ENCODE assay signal across 1 cellular context in the genomic region with DNA sequence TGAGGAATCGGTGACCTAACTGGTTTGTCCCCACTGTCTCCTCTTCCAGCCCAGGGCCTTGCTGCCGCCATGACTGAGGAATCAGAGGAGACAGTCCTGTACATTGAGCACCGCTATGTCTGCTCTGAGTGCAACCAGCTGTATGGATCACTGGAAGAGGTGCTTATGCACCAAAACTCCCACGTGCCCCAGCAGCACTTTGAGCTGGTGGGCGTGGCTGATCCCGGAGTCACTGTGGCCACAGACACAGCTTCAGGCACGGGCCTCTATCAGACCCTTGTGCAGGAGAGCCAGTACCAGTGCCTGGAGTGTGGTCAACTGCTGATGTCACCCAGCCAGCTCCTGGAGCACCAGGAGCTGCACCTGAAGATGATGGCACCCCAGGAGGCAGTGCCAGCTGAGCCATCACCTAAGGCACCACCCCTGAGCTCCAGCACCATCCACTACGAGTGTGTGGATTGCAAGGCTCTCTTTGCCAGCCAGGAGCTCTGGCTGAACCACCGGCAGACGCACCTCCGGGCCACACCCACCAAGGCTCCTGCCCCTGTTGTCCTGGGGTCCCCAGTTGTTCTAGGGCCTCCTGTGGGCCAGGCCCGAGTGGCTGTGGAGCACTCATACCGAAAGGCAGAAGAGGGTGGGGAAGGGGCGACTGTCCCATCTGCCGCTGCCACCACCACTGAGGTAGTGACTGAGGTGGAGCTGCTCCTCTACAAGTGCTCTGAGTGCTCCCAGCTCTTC.
A peak's percentile ranks its signal among the peaks of the same experiment; 100 is the strongest.
TF ChIP-seq lines count a peak whose summit lies in the region.

No MANE protein-coding gene starts in this region.

TF ChIP-seq in HepG2, 621 proteins besides CTCF, POLR2A, EP300 and RAD21:
- TF ChIP-seq ZNF614 (CRISPR knock-in tag; IDR thresholded peaks at IDR 0.05; ENCODE audit: borderline replicate concordance) (no peak), TGIF2 (CRISPR knock-in tag; IDR thresholded peaks at IDR 0.05) (no peak), MYC (CRISPR knock-in tag; IDR thresholded peaks at IDR 0.05; ENCODE audit: borderline replicate concordance) (0 out of 2 replicates have a peak, but pooled peaks have one; percentile 30), SALL1 (CRISPR knock-in tag; IDR thresholded peaks at IDR 0.05) (peak; percentile 18; the same call in 1 of the 2 replicates), HNF4A (CRISPR knock-in tag; IDR thresholded peaks at IDR 0.05) (peak; percentile 28)
- TF ChIP-seq, protein P1, sequence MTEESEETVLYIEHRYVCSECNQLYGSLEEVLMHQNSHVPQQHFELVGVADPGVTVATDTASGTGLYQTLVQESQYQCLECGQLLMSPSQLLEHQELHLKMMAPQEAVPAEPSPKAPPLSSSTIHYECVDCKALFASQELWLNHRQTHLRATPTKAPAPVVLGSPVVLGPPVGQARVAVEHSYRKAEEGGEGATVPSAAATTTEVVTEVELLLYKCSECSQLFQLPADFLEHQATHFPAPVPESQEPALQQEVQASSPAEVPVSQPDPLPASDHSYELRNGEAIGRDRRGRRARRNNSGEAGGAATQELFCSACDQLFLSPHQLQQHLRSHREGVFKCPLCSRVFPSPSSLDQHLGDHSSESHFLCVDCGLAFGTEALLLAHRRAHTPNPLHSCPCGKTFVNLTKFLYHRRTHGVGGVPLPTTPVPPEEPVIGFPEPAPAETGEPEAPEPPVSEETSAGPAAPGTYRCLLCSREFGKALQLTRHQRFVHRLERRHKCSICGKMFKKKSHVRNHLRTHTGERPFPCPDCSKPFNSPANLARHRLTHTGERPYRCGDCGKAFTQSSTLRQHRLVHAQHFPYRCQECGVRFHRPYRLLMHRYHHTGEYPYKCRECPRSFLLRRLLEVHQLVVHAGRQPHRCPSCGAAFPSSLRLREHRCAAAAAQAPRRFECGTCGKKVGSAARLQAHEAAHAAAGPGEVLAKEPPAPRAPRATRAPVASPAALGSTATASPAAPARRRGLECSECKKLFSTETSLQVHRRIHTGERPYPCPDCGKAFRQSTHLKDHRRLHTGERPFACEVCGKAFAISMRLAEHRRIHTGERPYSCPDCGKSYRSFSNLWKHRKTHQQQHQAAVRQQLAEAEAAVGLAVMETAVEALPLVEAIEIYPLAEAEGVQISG (CRISPR knock-in tag; IDR thresholded peaks at IDR 0.05), result peak; percentile 33; the same call in 1 of the 2 replicates
- TF ChIP-seq, protein P2, sequence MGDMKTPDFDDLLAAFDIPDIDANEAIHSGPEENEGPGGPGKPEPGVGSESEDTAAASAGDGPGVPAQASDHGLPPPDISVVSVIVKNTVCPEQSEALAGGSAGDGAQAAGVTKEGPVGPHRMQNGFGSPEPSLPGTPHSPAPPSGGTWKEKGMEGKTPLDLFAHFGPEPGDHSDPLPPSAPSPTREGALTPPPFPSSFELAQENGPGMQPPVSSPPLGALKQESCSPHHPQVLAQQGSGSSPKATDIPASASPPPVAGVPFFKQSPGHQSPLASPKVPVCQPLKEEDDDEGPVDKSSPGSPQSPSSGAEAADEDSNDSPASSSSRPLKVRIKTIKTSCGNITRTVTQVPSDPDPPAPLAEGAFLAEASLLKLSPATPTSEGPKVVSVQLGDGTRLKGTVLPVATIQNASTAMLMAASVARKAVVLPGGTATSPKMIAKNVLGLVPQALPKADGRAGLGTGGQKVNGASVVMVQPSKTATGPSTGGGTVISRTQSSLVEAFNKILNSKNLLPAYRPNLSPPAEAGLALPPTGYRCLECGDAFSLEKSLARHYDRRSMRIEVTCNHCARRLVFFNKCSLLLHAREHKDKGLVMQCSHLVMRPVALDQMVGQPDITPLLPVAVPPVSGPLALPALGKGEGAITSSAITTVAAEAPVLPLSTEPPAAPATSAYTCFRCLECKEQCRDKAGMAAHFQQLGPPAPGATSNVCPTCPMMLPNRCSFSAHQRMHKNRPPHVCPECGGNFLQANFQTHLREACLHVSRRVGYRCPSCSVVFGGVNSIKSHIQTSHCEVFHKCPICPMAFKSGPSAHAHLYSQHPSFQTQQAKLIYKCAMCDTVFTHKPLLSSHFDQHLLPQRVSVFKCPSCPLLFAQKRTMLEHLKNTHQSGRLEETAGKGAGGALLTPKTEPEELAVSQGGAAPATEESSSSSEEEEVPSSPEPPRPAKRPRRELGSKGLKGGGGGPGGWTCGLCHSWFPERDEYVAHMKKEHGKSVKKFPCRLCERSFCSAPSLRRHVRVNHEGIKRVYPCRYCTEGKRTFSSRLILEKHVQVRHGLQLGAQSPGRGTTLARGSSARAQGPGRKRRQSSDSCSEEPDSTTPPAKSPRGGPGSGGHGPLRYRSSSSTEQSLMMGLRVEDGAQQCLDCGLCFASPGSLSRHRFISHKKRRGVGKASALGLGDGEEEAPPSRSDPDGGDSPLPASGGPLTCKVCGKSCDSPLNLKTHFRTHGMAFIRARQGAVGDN (CRISPR knock-in tag; IDR thresholded peaks at IDR 0.05), result peak; percentile 52; the same call in 1 of the 2 replicates
- TF ChIP-seq, protein P3, sequence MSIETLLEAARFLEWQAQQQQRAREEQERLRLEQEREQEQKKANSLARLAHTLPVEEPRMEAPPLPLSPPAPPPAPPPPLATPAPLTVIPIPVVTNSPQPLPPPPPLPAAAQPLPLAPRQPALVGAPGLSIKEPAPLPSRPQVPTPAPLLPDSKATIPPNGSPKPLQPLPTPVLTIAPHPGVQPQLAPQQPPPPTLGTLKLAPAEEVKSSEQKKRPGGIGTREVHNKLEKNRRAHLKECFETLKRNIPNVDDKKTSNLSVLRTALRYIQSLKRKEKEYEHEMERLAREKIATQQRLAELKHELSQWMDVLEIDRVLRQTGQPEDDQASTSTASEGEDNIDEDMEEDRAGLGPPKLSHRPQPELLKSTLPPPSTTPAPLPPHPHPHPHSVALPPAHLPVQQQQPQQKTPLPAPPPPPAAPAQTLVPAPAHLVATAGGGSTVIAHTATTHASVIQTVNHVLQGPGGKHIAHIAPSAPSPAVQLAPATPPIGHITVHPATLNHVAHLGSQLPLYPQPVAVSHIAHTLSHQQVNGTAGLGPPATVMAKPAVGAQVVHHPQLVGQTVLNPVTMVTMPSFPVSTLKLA (IDR thresholded peaks at IDR 0.05), result 0 out of 2 replicates have a peak, but pooled peaks have one; percentile 6
- TF ChIP-seq, protein P4, sequence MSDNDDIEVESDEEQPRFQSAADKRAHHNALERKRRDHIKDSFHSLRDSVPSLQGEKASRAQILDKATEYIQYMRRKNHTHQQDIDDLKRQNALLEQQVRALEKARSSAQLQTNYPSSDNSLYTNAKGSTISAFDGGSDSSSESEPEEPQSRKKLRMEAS (IDR thresholded peaks at IDR 0.05), result peak; percentile 43; the same call in 1 of the 2 replicates
TF ChIP-seq in HepG2: peak in this region for 7.
